ENCODE assay signal across 8 cellular contexts in the genomic region with DNA sequence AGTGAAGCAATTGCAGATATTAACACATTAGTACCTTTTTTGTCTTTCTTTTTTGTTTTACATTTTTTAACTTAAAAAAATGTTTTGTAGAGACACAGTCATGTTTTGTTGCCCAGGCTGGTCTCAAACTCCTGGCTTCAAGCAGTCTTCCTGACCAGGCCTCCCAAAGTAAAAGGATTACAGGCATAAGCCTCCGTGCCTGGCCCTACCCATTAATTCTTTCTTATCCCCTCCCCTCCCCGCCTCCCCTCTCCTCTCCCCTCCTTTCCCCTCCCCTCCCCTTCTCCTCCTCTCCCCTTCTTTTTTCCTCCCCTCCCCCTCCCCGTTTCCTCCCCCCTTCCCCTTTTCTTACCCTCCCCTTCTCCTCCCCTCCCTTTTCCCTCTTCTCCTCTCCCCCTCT.
"Had no signal": no experiment of that assay in that cellular context is flagged by ENCODE, and none has a peak within 500 bp of the region (broad histone marks: within the 10 kb centered on the region; RNA-seq: fewer than 3 reads in every experiment).

No MANE protein-coding gene starts in this region.

- H3K4me1 ChIP-seq: HAP-1 had no signal

- H3K27me3 Mint-ChIP-seq: IgD-negative memory B cell had no signal

- H3K9me3 ChIP-seq: HAP-1 had no signal

- H3K4me3 Mint-ChIP-seq: HFFc6, IgD-negative memory B cell had no signal

- FAIRE-seq: HTR-8/SVneo had no signal

- H3K27ac ChIP-seq: GM23248 had no signal

- H3K36me3 ChIP-seq: HAP-1 had no signal

- H2AFZ ChIP-seq: GM23248 had no signal

- H3K4me3 ChIP-seq: GM23248, HAP-1 had no signal

- ATAC-seq: HCT116 had no signal

- DNase-seq: GM23248, GOT3, H7, HFFc6 had no signal

- H3K9ac ChIP-seq: GM23248 had no signal

- H3K27ac Mint-ChIP-seq: HFFc6, IgD-negative memory B cell had no signal
